In genomic region chr12:26719852-26720251, GRCh38 we compare ENCODE assay signal across 1 cellular context.
TF ChIP-seq lines count a peak whose summit lies in the region.

No MANE protein-coding gene starts in this region.

TF ChIP-seq in K562, 482 proteins besides CTCF, POLR2A, EP300 and RAD21:
- TF ChIP-seq RBBP5 (IDR thresholded peaks at IDR 0.05; ENCODE audit: borderline replicate concordance, insufficient read depth, low read length, poor library complexity, severe bottlenecking) (no peak), KAT7 (CRISPR knock-in tag; IDR thresholded peaks at IDR 0.05; ENCODE audit: borderline replicate concordance) (no peak), MAFG (tag; conservative IDR thresholded peaks at IDR 0.05) (no peak), HDAC1 (IDR thresholded peaks at IDR 0.05) (no peak), ZNF512 (tag; IDR thresholded peaks at IDR 0.05) (no peak), U2AF1 (optimal IDR thresholded peaks at IDR 0.05; ENCODE audit: low read depth, low read length) (no peak), ZBTB34 (CRISPR knock-in tag; IDR thresholded peaks at IDR 0.05) (no peak), UBTF (IDR thresholded peaks at IDR 0.05; ENCODE audit: borderline replicate concordance in 1 of 2, low read depth in 2 of 2, low read length in 2 of 2) (no peak), ZNF668 (CRISPR knock-in tag; IDR thresholded peaks at IDR 0.05) (no peak), STAT6 (CRISPR knock-in tag; IDR thresholded peaks at IDR 0.05) (no peak), BCOR (IDR thresholded peaks at IDR 0.05) (no peak), ZNF518B (CRISPR knock-in tag; IDR thresholded peaks at IDR 0.05) (no peak), KLF10 (CRISPR knock-in tag; IDR thresholded peaks at IDR 0.05) (no peak), CC2D1A (IDR thresholded peaks at IDR 0.05) (no peak), ETV5 (CRISPR knock-in tag; IDR thresholded peaks at IDR 0.05; ENCODE audit: low read depth) (no peak), ZNF766 (CRISPR knock-in tag; conservative IDR thresholded peaks at IDR 0.05) (no peak), KHSRP (IDR thresholded peaks at IDR 0.05) (no peak), USF2 (CRISPR knock-in tag; IDR thresholded peaks at IDR 0.05) (no peak), RFX7 (CRISPR knock-in tag; IDR thresholded peaks at IDR 0.05) (no peak), XRCC3 (IDR thresholded peaks at IDR 0.05) (no peak)
